1 cellular context compared by ENCODE assay signal in genomic region chr4:8534601-8535000, GRCh38.
TF ChIP-seq lines count a peak whose summit lies in the region.

No MANE protein-coding gene starts in this region.

TF ChIP-seq in IMR-90, 13 proteins besides CTCF, POLR2A, EP300 and RAD21:
- no peak for TF ChIP-seq MAFK (IDR thresholded peaks at IDR 0.05; ENCODE audit: low read depth, low read length)
- no peak for TF ChIP-seq MAZ (IDR thresholded peaks at IDR 0.05; ENCODE audit: borderline replicate concordance, low read depth, low read length)
- TF ChIP-seq NFE2L2 (IDR thresholded peaks at IDR 0.05; ENCODE audit: low read depth, low read length), result no peak
- no peak for TF ChIP-seq RFX5 (IDR thresholded peaks at IDR 0.05; ENCODE audit: low read depth, low read length)
- TF ChIP-seq ELK1 (IDR thresholded peaks at IDR 0.05; ENCODE audit: borderline replicate concordance, low read depth, low read length), result no peak
- TF ChIP-seq BHLHE40 (IDR thresholded peaks at IDR 0.05; ENCODE audit: low read depth, low read length), result no peak
- no peak for TF ChIP-seq FOS (IDR thresholded peaks at IDR 0.05; ENCODE audit: low read depth, low read length)
- TF ChIP-seq CHD1 (IDR thresholded peaks at IDR 0.05; ENCODE audit: low read depth, low read length), result no peak
